8 cellular contexts compared by ENCODE assay signal in genomic region chr6:31651602-31652191, GRCh38. TPM values are rescaled to one million over a fixed set of nuclear protein-coding genes. Genes with fewer than 3 reads are reported as not detected.
A peak's percentile ranks its signal among the peaks of the same experiment; 100 is the strongest.
DNase-seq lines count a peak whose midpoint lies in the region; ATAC-seq and TF ChIP-seq lines count a peak whose summit lies in the region.

No MANE protein-coding gene starts in this region.

- POLR2A ChIA-PET in activated CD4-positive, alpha-beta T cell treated with anti-CD3 and anti-CD28 coated beads, Interleukin-2, amount 10 ng/mL, durations not matched to agents 7 days and 5 days (lab: Charles Lee) = interaction anchor here (0.7 to 1.8 kb wide), 3 partner anchors 9 to 30 kb away, joined by 3 to 6 read pairs (median 3); partner anchors contain the start of genes C6orf47 and GPANK1

- H3K4me1 ChIP-seq in effector memory CD4-positive, alpha-beta T cell (ENCODE audit: control insufficient read depth, insufficient read depth, low read length, poor library complexity, severe bottlenecking) = peaks cover 19% of the 10 kb centered on the region
- H3K4me1 ChIP-seq in tibial artery = peaks cover 0 to 33% (median 21%) of the 10 kb centered on the region in 4 donors

- intact Hi-C loops in tibial artery (cut with DNase I; ENCODE audit: low total_unique reads) = no loop called here

- H3K9me3 Mint-ChIP-seq in activated CD4-positive, alpha-beta T cell treated with anti-CD3 and anti-CD28 coated beads, Interleukin-2, amount 10 ng/mL, durations not matched to agents 7 days and 5 days = no peaks in the 10 kb centered on the region

- TF ChIP-seq CTCF in tibial artery (IDR thresholded peaks at IDR 0.05) = no peak

- no peaks in the 10 kb centered on the region for H3K9me3 ChIP-seq in effector memory CD4-positive, alpha-beta T cell (ENCODE audit: control insufficient read depth, low read length)
- no peaks in the 10 kb centered on the region for H3K9me3 ChIP-seq in tibial artery

- peak overlapping the region; percentile 95 for H3K4me3 Mint-ChIP-seq in activated CD4-positive, alpha-beta T cell treated with anti-CD3 and anti-CD28 coated beads, Interleukin-2, amount 10 ng/mL, durations not matched to agents 7 days and 5 days

- H3K27ac ChIP-seq in effector memory CD4-positive, alpha-beta T cell (ENCODE audit: insufficient read depth, low read length, poor library complexity, severe bottlenecking) = peak overlapping the region; percentile 98
- H3K27ac ChIP-seq in tibial artery = peak overlapping the region; percentile 95 to 98

- H3K27me3 ChIP-seq in effector memory CD4-positive, alpha-beta T cell (replicated peaks; ENCODE audit: control insufficient read depth, insufficient read depth, low read length, poor library complexity, severe bottlenecking) = no peaks in the 10 kb centered on the region
- no peaks in the 10 kb centered on the region for H3K27me3 ChIP-seq in tibial artery

- peaks cover 41% of the 10 kb centered on the region for H3K36me3 Mint-ChIP-seq in activated CD4-positive, alpha-beta T cell treated with anti-CD3 and anti-CD28 coated beads, Interleukin-2, amount 10 ng/mL, durations not matched to agents 7 days and 5 days (ENCODE audit: low read depth)

- in situ Hi-C loops in KBM-7 (cut with MboI; ENCODE audit: low pct_unique_long_range_greater_than_20kb, low sequenced_read_pairs) = no loop called here
- in situ Hi-C loops in SK-MEL-5 (cut with HindIII; ENCODE audit: low pct_unique_long_range_greater_than_20kb, low sequenced_read_pairs) = no loop called here

- no peak for DNase-seq in activated CD4-positive, alpha-beta T cell treated with anti-CD3 and anti-CD28 coated beads, Interleukin-2, amount 10 ng/mL, durations not matched to agents 7 days and 5 days
- no peak for DNase-seq in activated CD4-positive, alpha-beta T cell treated with anti-CD3 and anti-CD28 coated beads, Interleukin-2, amount 50 U/mL, for 1 hour
- DNase-seq in KBM-7 (peak; percentile 82), SK-MEL-5 (ENCODE audit: low read depth, low spot score) (peak; percentile 76), lung microvascular endothelial cell (ENCODE audit: low read depth in 2 of 2) (peak; percentile 90 to 97), tibial artery (peak; percentile 84 to 91)
- no peak for DNase-seq in effector memory CD4-positive, alpha-beta T cell

- H3K27me3 Mint-ChIP-seq in activated CD4-positive, alpha-beta T cell treated with anti-CD3 and anti-CD28 coated beads, Interleukin-2, amount 10 ng/mL, durations not matched to agents 7 days and 5 days = no peaks in the 10 kb centered on the region

- peak overlapping the region; percentile 100 for H3K27ac Mint-ChIP-seq in activated CD4-positive, alpha-beta T cell treated with anti-CD3 and anti-CD28 coated beads, Interleukin-2, amount 10 ng/mL, durations not matched to agents 7 days and 5 days

- H3K4me3 ChIP-seq in effector memory CD4-positive, alpha-beta T cell (ENCODE audit: insufficient read depth, low read depth, low read length, poor library complexity, severe bottlenecking) = peak overlapping the region; percentile 69
- H3K4me3 ChIP-seq in tibial artery = peak overlapping the region; percentile 78 to 85

- H3K36me3 ChIP-seq in effector memory CD4-positive, alpha-beta T cell (ENCODE audit: control insufficient read depth, insufficient read depth, low read length) = peaks cover 28% of the 10 kb centered on the region
- peaks cover 28 to 57% (median 29%) of the 10 kb centered on the region in 3 donors for H3K36me3 ChIP-seq in tibial artery

- ATAC-seq in GM21786 (IDR thresholded peaks at IDR 0.05; ENCODE audit: unreplicated experiment) = peak; percentile 26

- CTCF ChIA-PET in activated CD4-positive, alpha-beta T cell treated with anti-CD3 and anti-CD28 coated beads, Interleukin-2, amount 10 ng/mL, durations not matched to agents 7 days and 5 days (lab: Charles Lee) = interaction anchor here (0.6 to 5.4 kb wide), 9 partner anchors 11 to 1270 kb away, joined by 3 to 32 read pairs (median 4); partner anchors contain the start of gene GPANK1

- H3K4me1 Mint-ChIP-seq in activated CD4-positive, alpha-beta T cell treated with anti-CD3 and anti-CD28 coated beads, Interleukin-2, amount 10 ng/mL, durations not matched to agents 7 days and 5 days = peaks cover 49% of the 10 kb centered on the region

RNA-seq across cellular contexts. Expression of gene BAG6, which starts 0.8 kb away (rescaled TPM):
- total RNA-seq in activated CD4-positive, alpha-beta T cell treated with anti-CD3 and anti-CD28 coated beads, Interleukin-2, amount 10 ng/mL, durations not matched to agents 7 days and 5 days = 100 to 1,000 TPM; 268 to 286 TPM
- total RNA-seq in SK-MEL-5 (2014; rRNA removed; shearing (Covaris generic)) = 110 and 149 TPM in 2 replicates
- polyA plus RNA-seq in SK-MEL-5 (2015; cell fraction: cytosol; rRNA removed) = 233 and 287 TPM in 2 replicates
- polyA plus RNA-seq in SK-MEL-5 (2015; cell fraction: nucleus; rRNA removed) = 410 and 441 TPM in 2 replicates
- 88.3 and 111 TPM in 2 replicates for total RNA-seq in lung microvascular endothelial cell

RNA-seq across cellular contexts. Expression of gene APOM, which starts 4.0 kb away (rescaled TPM):
- 1 to 10 TPM; 3.9 to 4.5 TPM for total RNA-seq in activated CD4-positive, alpha-beta T cell treated with anti-CD3 and anti-CD28 coated beads, Interleukin-2, amount 10 ng/mL, durations not matched to agents 7 days and 5 days
- total RNA-seq in SK-MEL-5 (2014; rRNA removed; shearing (Covaris generic)) = 0.42 and 0.43 TPM in 2 replicates
- polyA plus RNA-seq in SK-MEL-5 (2015; cell fraction: cytosol; rRNA removed) = 0.15 and 0.46 TPM in 2 replicates
- polyA plus RNA-seq in SK-MEL-5 (2015; cell fraction: nucleus; rRNA removed) = 3.6 TPM in 1 of 2 replicates, not detected in the other
- total RNA-seq in lung microvascular endothelial cell = 0.22 and 0.40 TPM in 2 replicates

RNA-seq across cellular contexts. Expression of gene C6orf47, which starts 8.9 kb away (rescaled TPM):
- total RNA-seq in activated CD4-positive, alpha-beta T cell treated with anti-CD3 and anti-CD28 coated beads, Interleukin-2, amount 10 ng/mL, durations not matched to agents 7 days and 5 days = 10 to 100 TPM; 20.2 to 20.9 TPM
- total RNA-seq in SK-MEL-5 (2014; rRNA removed; shearing (Covaris generic)) = 24.5 and 25.6 TPM in 2 replicates
- 20.6 and 24.7 TPM in 2 replicates for polyA plus RNA-seq in SK-MEL-5 (2015; cell fraction: cytosol; rRNA removed)
- 9.0 and 12.8 TPM in 2 replicates for polyA plus RNA-seq in SK-MEL-5 (2015; cell fraction: nucleus; rRNA removed)
- 15.5 and 24.0 TPM in 2 replicates for total RNA-seq in lung microvascular endothelial cell

RNA-seq across cellular contexts. Expression of gene GPANK1, which starts 13.1 kb away (rescaled TPM):
- 10 to 100 TPM; 34.4 to 42.9 TPM for total RNA-seq in activated CD4-positive, alpha-beta T cell treated with anti-CD3 and anti-CD28 coated beads, Interleukin-2, amount 10 ng/mL, durations not matched to agents 7 days and 5 days
- 17.8 and 18.5 TPM in 2 replicates for total RNA-seq in SK-MEL-5 (2014; rRNA removed; shearing (Covaris generic))
- 23.1 and 25.6 TPM in 2 replicates for polyA plus RNA-seq in SK-MEL-5 (2015; cell fraction: cytosol; rRNA removed)
- 7.5 and 17.1 TPM in 2 replicates for polyA plus RNA-seq in SK-MEL-5 (2015; cell fraction: nucleus; rRNA removed)
- total RNA-seq in lung microvascular endothelial cell = 8.5 and 12.1 TPM in 2 replicates

RNA-seq across cellular contexts. Expression of gene CSNK2B, which starts 14.2 kb away (rescaled TPM):
- total RNA-seq in activated CD4-positive, alpha-beta T cell treated with anti-CD3 and anti-CD28 coated beads, Interleukin-2, amount 10 ng/mL, durations not matched to agents 7 days and 5 days = 100 to 1,000 TPM; 218 to 273 TPM
- 213 and 226 TPM in 2 replicates for total RNA-seq in SK-MEL-5 (2014; rRNA removed; shearing (Covaris generic))
- polyA plus RNA-seq in SK-MEL-5 (2015; cell fraction: cytosol; rRNA removed) = 236 and 315 TPM in 2 replicates
- 213 and 221 TPM in 2 replicates for polyA plus RNA-seq in SK-MEL-5 (2015; cell fraction: nucleus; rRNA removed)
- total RNA-seq in lung microvascular endothelial cell = 64.1 and 67.6 TPM in 2 replicates

Comparison
In these comparisons a context has a peak if more than half of its experiments do, and no peak if none do; other contexts are left out.
1. DNase-seq: peak in KBM-7 (single experiment), SK-MEL-5 (single experiment), lung microvascular endothelial cell (2 of 2) and tibial artery (2 of 2); none in activated CD4-positive, alpha-beta T cell treated with anti-CD3 and anti-CD28 coated beads, Interleukin-2, amount 10 ng/mL, durations not matched to agents 7 days and 5 days (single experiment), activated CD4-positive, alpha-beta T cell treated with anti-CD3 and anti-CD28 coated beads, Interleukin-2, amount 50 U/mL, for 1 hour (single experiment) and effector memory CD4-positive, alpha-beta T cell (0 of 3).